In the genomic region with DNA sequence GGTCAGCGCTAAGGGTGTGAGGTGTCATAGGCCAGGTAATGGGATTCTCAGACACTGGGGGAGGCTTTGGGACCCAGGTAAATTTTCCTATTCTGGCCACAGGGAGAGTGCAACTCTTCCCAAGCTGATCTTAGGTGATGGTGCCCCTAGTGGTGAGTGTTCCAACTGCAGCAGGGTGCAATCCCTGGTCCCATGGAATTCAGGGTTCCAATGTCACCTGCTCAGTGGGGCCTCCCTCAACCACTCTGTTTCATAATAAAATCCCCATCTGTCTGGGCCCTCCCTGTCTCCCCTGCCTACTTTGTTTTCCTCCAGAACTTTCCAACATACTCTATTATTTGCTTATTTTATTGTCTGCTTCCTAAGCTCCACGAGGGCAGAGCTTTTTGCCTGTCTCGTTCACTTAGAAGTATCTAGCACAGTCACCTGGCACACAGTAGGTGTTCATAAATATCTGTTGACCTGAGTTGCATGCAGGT, we compare ENCODE assay signal across 9 cellular contexts. TPM values are rescaled to one million over a fixed set of nuclear protein-coding genes. Genes with fewer than 3 reads are reported as not detected.
A peak's percentile ranks its signal among the peaks of the same experiment; 100 is the strongest.
DNase-seq lines count a peak whose midpoint lies in the region; ATAC-seq and TF ChIP-seq lines count a peak whose summit lies in the region.
"Had no signal": no experiment of that assay in that cellular context is flagged by ENCODE, and none has a peak within 500 bp of the region (broad histone marks: within the 10 kb centered on the region; RNA-seq: fewer than 3 reads in every experiment).

No MANE protein-coding gene starts in this region.

- POLR2A ChIA-PET in RWPE1 (lab: Yijun Ruan, JAX; ENCODE audit: low non-redundant PET): no interaction called here

- ATAC-seq in HG03342 (IDR thresholded peaks at IDR 0.05; ENCODE audit: unreplicated experiment): no peak

- no peak overlapping the region for H3K4me3 Mint-ChIP-seq in activated naive CD4-positive, alpha-beta T cell treated with anti-CD3 and anti-CD28 coated beads, Interleukin-2, amount 50 U/mL, for 24 hours

- no peak overlapping the region for H3K4me2 ChIP-seq in hepatocyte

- no peaks in the 10 kb centered on the region for H3K79me2 ChIP-seq in hepatocyte

- CTCF ChIA-PET in RWPE1 (lab: Yijun Ruan, JAX): interaction anchor here (0.5 to 1.6 kb wide), 11 partner anchors 9 to 1375 kb away, joined by 3 to 9 read pairs (median 4); no protein-coding TSS in a partner anchor

- in situ Hi-C loops in ACHN (cut with HindIII; ENCODE audit: low pct_ligation_motif_present, low pct_unique_long_range_greater_than_20kb, low sequenced_read_pairs): no loop called here

- H4K20me1 ChIP-seq in hepatocyte (ENCODE audit: insufficient read depth, poor library complexity, severe bottlenecking): no peaks in the 10 kb centered on the region

- TF ChIP-seq CTCF in GM12864 (IDR thresholded peaks at IDR 0.05; ENCODE audit: low read depth, low read length, missing control alignments): peak; percentile 97
- TF ChIP-seq CTCF in RWPE1 (conservative IDR thresholded peaks at IDR 0.05; ENCODE audit: low read depth): peak; percentile 88
- peak; percentile 74 for TF ChIP-seq CTCF in hepatocyte (IDR thresholded peaks at IDR 0.05; ENCODE audit: poor library complexity)
- peak; percentile 45 to 93 (median 85) for TF ChIP-seq CTCF in spleen (IDR thresholded peaks at IDR 0.05 in 8 of 11, conservative IDR thresholded peaks at IDR 0.05 in 3 of 11)

- H3K4me1 ChIP-seq in hepatocyte (ENCODE audit: insufficient read depth) (peaks cover 8% of the 10 kb centered on the region), spleen (peaks cover 0 to 18% (median 10%) of the 10 kb centered on the region in 6 donors)

- H3K4me1 Mint-ChIP-seq in activated naive CD4-positive, alpha-beta T cell treated with anti-CD3 and anti-CD28 coated beads, Interleukin-2, amount 50 U/mL, for 24 hours: peaks cover 19% of the 10 kb centered on the region

- H3K27me3 Mint-ChIP-seq in activated naive CD4-positive, alpha-beta T cell treated with anti-CD3 and anti-CD28 coated beads, Interleukin-2, amount 50 U/mL, for 24 hours: no peaks in the 10 kb centered on the region

- DNase-seq in ACHN (peak; percentile 48), GM12864 (ENCODE audit: low read depth) (no peak), RWPE1 (ENCODE audit: low spot score) (peak; percentile 37), hepatocyte (ENCODE audit: low spot score) (peak; percentile 72), spleen (no peak), NCI-H1930 (lab: John Stamatoyannopoulos, UW) (no peak)

- H3K9me2 ChIP-seq in hepatocyte (replicated peaks; ENCODE audit: insufficient read depth): no peaks in the 10 kb centered on the region

- no peaks in the 10 kb centered on the region for H3K9me3 Mint-ChIP-seq in activated naive CD4-positive, alpha-beta T cell treated with anti-CD3 and anti-CD28 coated beads, Interleukin-2, amount 50 U/mL, for 24 hours

- no peaks in the 10 kb centered on the region for H3K36me3 Mint-ChIP-seq in activated naive CD4-positive, alpha-beta T cell treated with anti-CD3 and anti-CD28 coated beads, Interleukin-2, amount 50 U/mL, for 24 hours

- H3K36me3 ChIP-seq in hepatocyte (replicated peaks; ENCODE audit: insufficient read depth, low read depth) (no peaks in the 10 kb centered on the region), spleen (no peaks in the 10 kb centered on the region)

- no peak for TF ChIP-seq POLR2A in spleen (IDR thresholded peaks at IDR 0.05)

- no peaks in the 10 kb centered on the region for H3K27me3 ChIP-seq in hepatocyte
- H3K27me3 ChIP-seq in spleen (replicated peaks in 1 of 7): peaks cover 0 to 21% (median 9%) of the 10 kb centered on the region in 7 donors

- H3K4me3 ChIP-seq in GM12864 (ENCODE audit: low read depth, low read length) (no peak overlapping the region), hepatocyte (no peak overlapping the region), spleen (no peak overlapping the region)

- 72% methylated on average over 3 of the region's 3 CpGs for WGBS in hepatocyte (ENCODE audit: low lambda C conversion rate, missing lambda C conversion rate)
- WGBS in spleen, 5 donors: 55 to 64% (median 62%) methylated on average over 3 of the region's 3 CpGs

- H3K27ac ChIP-seq in RWPE1: no peak overlapping the region
- H3K27ac ChIP-seq in hepatocyte: peak overlapping the region; percentile 31
- H3K27ac ChIP-seq in spleen: no peak overlapping the region

- H2AFZ ChIP-seq in hepatocyte: no peak overlapping the region

- intact Hi-C loops in spleen (cut with DNase I; ENCODE audit: low total_unique reads): no loop called here

- H3K27ac Mint-ChIP-seq in activated naive CD4-positive, alpha-beta T cell treated with anti-CD3 and anti-CD28 coated beads, Interleukin-2, amount 50 U/mL, for 24 hours: peak overlapping the region; percentile 19

- H3K9me3 ChIP-seq in hepatocyte (ENCODE audit: low read depth): no peaks in the 10 kb centered on the region
- H3K9me3 ChIP-seq in spleen: no peaks in the 10 kb centered on the region

RNA-seq across cellular contexts. Expression of a gene that starts 2.9 kb away (rescaled TPM):
- 3.1 and 3.5 TPM in 2 replicates for total RNA-seq in hepatocyte
- 1.7 TPM in 2 replicates for polyA plus RNA-seq in hepatocyte
- 1 to 10 TPM in 3 of 7 donors, under 1 TPM in 4; 0.37 to 1.3 (median 0.70) TPM for total RNA-seq in spleen
- polyA plus RNA-seq in spleen: under 1 TPM; 0.16 to 0.33 (median 0.22) TPM

RNA-seq across cellular contexts. Expression of a gene that starts 28.6 kb away (rescaled TPM):
- total RNA-seq in hepatocyte (0.12 TPM in 1 of 2 replicates, not detected in the other), spleen (not detected)
- polyA plus RNA-seq in hepatocyte (not detected in 2 replicates), spleen (not detected)
- total RNA-seq: skeletal muscle tissue had no signal

Comparison
In these comparisons a context has a peak if more than half of its experiments do, and no peak if none do; other contexts are left out.
1. DNase-seq: peak in ACHN (single experiment), RWPE1 (single experiment) and hepatocyte (single experiment); none in GM12864 (single experiment), spleen (single experiment) and NCI-H1930 (0 of 2).
2. Peak in every context shown above with its lines, with median percentiles within 50 percentile points of each other: CTCF ChIP-seq.